In genomic region chrX:119468930-119469635, GRCh38 we compare ENCODE assay signal across 8 cellular contexts. TPM values are rescaled to one million over a fixed set of nuclear protein-coding genes. Genes with fewer than 3 reads are reported as not detected.
DNase-seq lines count a peak whose midpoint lies in the region; ATAC-seq and TF ChIP-seq lines count a peak whose summit lies in the region.

No MANE protein-coding gene starts in this region.

- H3K4me1 ChIP-seq in right cardiac atrium (ENCODE audit: control insufficient read depth, insufficient read depth, low read length) (no peaks in the 10 kb centered on the region), rectal smooth muscle tissue (ENCODE audit: control insufficient read depth, insufficient read depth, low read length) (no peaks in the 10 kb centered on the region), vagina (no peaks in the 10 kb centered on the region)

- peak overlapping the region; percentile 93 for H3K27ac ChIP-seq in right cardiac atrium (ENCODE audit: low read length)
- H3K27ac ChIP-seq in rectal smooth muscle tissue (ENCODE audit: low read depth, low read length): peak overlapping the region; percentile 95
- H3K27ac ChIP-seq in vagina: peak overlapping the region; percentile 93

- DNase-seq in NCI-H1105 treated with DMSO at 0.1 percent for 48 hours (lab: John Stamatoyannopoulos, UW) (peak; percentile 69), T-helper 1 cell (peak; percentile 73 to 88 (median 83)), amniotic stem cell (lab: John Stamatoyannopoulos, UW) (peak; percentile 58), right cardiac atrium (peak; percentile 88 to 96 (median 96)), vagina (ENCODE audit: extremely low spot score in 2 of 2) (no peak)

- H3K27me3 ChIP-seq in right cardiac atrium (ENCODE audit: control insufficient read depth, insufficient read depth): no peaks in the 10 kb centered on the region
- no peaks in the 10 kb centered on the region for H3K27me3 ChIP-seq in rectal smooth muscle tissue (ENCODE audit: control insufficient read depth, insufficient read depth, low read length)
- no peaks in the 10 kb centered on the region for H3K27me3 ChIP-seq in vagina

- under 1% methylated on average over 60 of the region's 60 CpGs for WGBS in right cardiac atrium

- no peak for TF ChIP-seq POLR2A in vagina (IDR thresholded peaks at IDR 0.05)

- H3K4me3 ChIP-seq in right cardiac atrium (ENCODE audit: low read length) (peak overlapping the region; percentile 69), rectal smooth muscle tissue (ENCODE audit: low read length) (peak overlapping the region; percentile 84), vagina (peak overlapping the region; percentile 67 to 72)

- H3K9ac ChIP-seq in rectal smooth muscle tissue (ENCODE audit: low read length): peak overlapping the region; percentile 89

- no peaks in the 10 kb centered on the region for H3K9me3 ChIP-seq in right cardiac atrium (ENCODE audit: control insufficient read depth, low read length)
- no peaks in the 10 kb centered on the region for H3K9me3 ChIP-seq in vagina

- H3K36me3 ChIP-seq in rectal smooth muscle tissue (ENCODE audit: control insufficient read depth, insufficient read depth, low read length) (peaks cover 2% of the 10 kb centered on the region), vagina (peaks cover 0 to 10% of the 10 kb centered on the region in 2 donors)

- TF ChIP-seq CTCF in GM12872 (IDR thresholded peaks at IDR 0.05; ENCODE audit: insufficient read depth, low read depth, low read length): peak; percentile 60; the same call in 2 of the 3 replicates
- peak; percentile 29 to 58 (median 50) for TF ChIP-seq CTCF in vagina (IDR thresholded peaks at IDR 0.05)

- intact Hi-C loops in right cardiac atrium (cut with DNase I): no loop called here
- intact Hi-C loops in vagina (cut with DNase I): no loop called here

- ATAC-seq in HG02623 (IDR thresholded peaks at IDR 0.05; ENCODE audit: unreplicated experiment) (peak; percentile 62), right cardiac atrium (peak; percentile 89 to 90)

RNA-seq across cellular contexts. Expression of gene SLC25A5, which starts 0.8 kb away (rescaled TPM):
- total RNA-seq in right cardiac atrium (100 to 1,000 TPM; 172 to 213 (median 198) TPM), vagina (303 TPM)
- polyA plus RNA-seq in right cardiac atrium: 126 TPM

Comparison
In these comparisons a context has a peak if more than half of its experiments do, and no peak if none do; other contexts are left out.
1. DNase-seq: peak in NCI-H1105 treated with DMSO at 0.1 percent for 48 hours (single experiment), T-helper 1 cell (5 of 5), amniotic stem cell (single experiment) and right cardiac atrium (3 of 3); none in vagina (0 of 2).
2. Peak in every context shown above with its lines, with median percentiles within 50 percentile points of each other: H3K27ac ChIP-seq and H3K4me3 ChIP-seq.